Comparison of ENCODE assay signal across 11 cellular contexts in genomic region chr1:53765656-53766055, GRCh38. TPM values are rescaled to one million over a fixed set of nuclear protein-coding genes. Genes with fewer than 3 reads are reported as not detected.
A peak's percentile ranks its signal among the peaks of the same experiment; 100 is the strongest.
DNase-seq lines count a peak whose midpoint lies in the region; ATAC-seq and FAIRE-seq lines count a peak whose summit lies in the region.
"Had no signal": no experiment of that assay in that cellular context is flagged by ENCODE, and none has a peak within 500 bp of the region (broad histone marks: within the 10 kb centered on the region; RNA-seq: fewer than 3 reads in every experiment).

No MANE protein-coding gene starts in this region.

- H3K36me3 Mint-ChIP-seq in activated naive CD8-positive, alpha-beta T cell treated with anti-CD3 and anti-CD28 coated beads, Interleukin-2, amount 50 U/mL, for 24 hours (ENCODE audit: low read depth), result peaks cover 61% of the 10 kb centered on the region
- peaks cover 61% of the 10 kb centered on the region for H3K36me3 Mint-ChIP-seq in stimulated activated memory B cell treated with anti-CD40 and anti-IgM and Interleukin-4, amounts not matched to agents 10 μg/mL and 1 μg/mL and 100 μg/mL, for 72 hours
- H3K36me3 Mint-ChIP-seq: brain had no signal

- H3K4me3 Mint-ChIP-seq in activated naive CD8-positive, alpha-beta T cell treated with anti-CD3 and anti-CD28 coated beads, Interleukin-2, amount 50 U/mL, for 24 hours, result no peak overlapping the region
- no peak overlapping the region for H3K4me3 Mint-ChIP-seq in stimulated activated memory B cell treated with anti-CD40 and anti-IgM and Interleukin-4, amounts not matched to agents 10 μg/mL and 1 μg/mL and 100 μg/mL, for 72 hours
- H3K4me3 Mint-ChIP-seq: brain had no signal

- peaks cover 21% of the 10 kb centered on the region for H3K4me1 Mint-ChIP-seq in activated naive CD8-positive, alpha-beta T cell treated with anti-CD3 and anti-CD28 coated beads, Interleukin-2, amount 50 U/mL, for 24 hours
- no peaks in the 10 kb centered on the region for H3K4me1 Mint-ChIP-seq in stimulated activated memory B cell treated with anti-CD40 and anti-IgM and Interleukin-4, amounts not matched to agents 10 μg/mL and 1 μg/mL and 100 μg/mL, for 72 hours
- H3K4me1 Mint-ChIP-seq: brain had no signal

- no peaks in the 10 kb centered on the region for H3K27me3 Mint-ChIP-seq in activated naive CD8-positive, alpha-beta T cell treated with anti-CD3 and anti-CD28 coated beads, Interleukin-2, amount 50 U/mL, for 24 hours
- H3K27me3 Mint-ChIP-seq in stimulated activated memory B cell treated with anti-CD40 and anti-IgM and Interleukin-4, amounts not matched to agents 10 μg/mL and 1 μg/mL and 100 μg/mL, for 72 hours, result no peaks in the 10 kb centered on the region
- H3K27me3 Mint-ChIP-seq: brain had no signal

- DNase-seq in Daoy (ENCODE audit: low read depth) (peak; percentile 25), left kidney (ENCODE audit: low read depth, low spot score) (peak; percentile 2), frontal cortex (ENCODE audit: low spot score in 2 of 2) (no peak), DMS79 (lab: John Stamatoyannopoulos, UW) (no peak), iPS-NIHi7 (ENCODE audit: extremely low spot score) (no peak)
- no peak for DNase-seq in activated naive CD8-positive, alpha-beta T cell treated with anti-CD3 and anti-CD28 coated beads, Interleukin-2, amount 50 U/mL, for 24 hours
- DNase-seq: NCI-H1092 treated with DMSO at 0.1 percent for 48 hours, trophoblast cell had no signal

- ATAC-seq in HG02885 (IDR thresholded peaks at IDR 0.05; ENCODE audit: poor library complexity, unreplicated experiment), result peak; percentile 38
- ATAC-seq in activated naive CD8-positive, alpha-beta T cell treated with anti-CD3 and anti-CD28 coated beads, Interleukin-2, amount 50 U/mL, for 24 hours, result peak; percentile 54
- ATAC-seq in stimulated activated memory B cell treated with anti-CD40 and anti-IgM and Interleukin-4, amounts not matched to agents 10 μg/mL and 1 μg/mL and 100 μg/mL, for 72 hours, result no peak

- no peak for FAIRE-seq in frontal cortex (lab: Jason Lieb, UNC)

- H3K27ac Mint-ChIP-seq in activated naive CD8-positive, alpha-beta T cell treated with anti-CD3 and anti-CD28 coated beads, Interleukin-2, amount 50 U/mL, for 24 hours, result peak overlapping the region; percentile 47
- H3K27ac Mint-ChIP-seq in stimulated activated memory B cell treated with anti-CD40 and anti-IgM and Interleukin-4, amounts not matched to agents 10 μg/mL and 1 μg/mL and 100 μg/mL, for 72 hours, result no peak overlapping the region
- H3K27ac Mint-ChIP-seq: brain had no signal

- no peaks in the 10 kb centered on the region for H3K9me3 Mint-ChIP-seq in activated naive CD8-positive, alpha-beta T cell treated with anti-CD3 and anti-CD28 coated beads, Interleukin-2, amount 50 U/mL, for 24 hours
- peaks cover 10% of the 10 kb centered on the region for H3K9me3 Mint-ChIP-seq in stimulated activated memory B cell treated with anti-CD40 and anti-IgM and Interleukin-4, amounts not matched to agents 10 μg/mL and 1 μg/mL and 100 μg/mL, for 72 hours

RNA-seq across cellular contexts. Expression of gene GLIS1, which starts 26.7 kb away (rescaled TPM):
- total RNA-seq in Daoy (2014; rRNA removed; shearing (Covaris generic)), result 3.0 and 4.7 TPM in 2 replicates
- not detected for total RNA-seq in frontal cortex

Comparison
In these comparisons a context has a peak if more than half of its experiments do, and no peak if none do; other contexts are left out.
1. DNase-seq: peak in Daoy (single experiment) and left kidney (single experiment); none in activated naive CD8-positive, alpha-beta T cell treated with anti-CD3 and anti-CD28 coated beads, Interleukin-2, amount 50 U/mL, for 24 hours (single experiment), frontal cortex (0 of 2), DMS79 (single experiment) and iPS-NIHi7 (single experiment).